In the genomic region with DNA sequence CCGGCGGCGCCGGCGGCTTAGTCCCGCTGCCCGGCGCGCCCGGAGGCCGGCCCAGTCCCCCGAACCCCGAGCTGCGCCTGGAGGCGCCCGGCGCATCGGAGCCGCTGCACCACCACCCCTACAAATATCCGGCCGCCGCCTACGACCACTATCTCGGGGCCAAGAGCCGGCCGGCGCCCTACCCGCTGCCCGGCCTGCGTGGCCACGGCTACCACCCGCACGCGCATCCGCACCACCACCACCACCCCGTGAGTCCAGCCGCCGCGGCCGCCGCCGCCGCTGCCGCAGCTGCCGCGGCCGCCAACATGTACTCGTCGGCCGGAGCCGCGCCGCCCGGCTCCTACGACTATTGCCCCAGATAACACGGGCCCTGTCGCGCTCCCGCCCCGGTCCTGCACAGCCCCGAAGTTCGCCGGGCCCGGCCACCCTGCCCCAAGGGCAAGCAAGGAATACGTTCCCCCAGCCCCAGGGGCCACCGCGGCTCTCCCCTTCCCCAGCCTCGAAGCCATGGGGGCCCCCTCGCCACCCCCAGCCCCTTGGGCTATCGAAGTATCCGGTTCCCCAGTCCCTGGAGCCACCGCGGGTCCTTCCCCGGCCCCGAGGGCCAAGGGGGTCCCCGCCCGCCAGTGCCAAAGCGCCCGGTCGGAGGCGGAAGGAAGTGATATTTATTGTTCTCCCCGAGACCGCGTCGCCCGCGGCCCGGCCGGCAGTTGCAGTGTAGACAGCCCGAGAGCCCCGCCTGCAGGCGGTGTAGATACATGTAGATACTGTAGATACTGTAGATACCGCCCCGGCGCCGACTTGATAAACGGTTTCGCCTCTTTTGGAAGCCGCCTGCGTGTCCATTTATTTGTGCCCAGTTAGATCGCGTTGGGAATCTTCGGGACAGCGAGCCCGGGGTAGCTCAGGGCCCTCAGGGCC, we compare ENCODE assay signal across 8 cellular contexts. TPM values are rescaled to one million over a fixed set of nuclear protein-coding genes. Genes with fewer than 3 reads are reported as not detected.
A peak's percentile ranks its signal among the peaks of the same experiment; 100 is the strongest.
DNase-seq lines count a peak whose midpoint lies in the region; ATAC-seq lines count a peak whose summit lies in the region.

No MANE protein-coding gene starts in this region.

- intact Hi-C loops in left cardiac atrium (cut with DNase I): no loop called here

- H3K27ac ChIP-seq in ACC112 (ENCODE audit: low read depth, low read length): no peak overlapping the region

- H3K4me1 ChIP-seq in ACC112 (ENCODE audit: control insufficient read depth, insufficient read depth, low read length, unreplicated experiment): no peaks in the 10 kb centered on the region

- no peaks in the 10 kb centered on the region for H3K79me2 ChIP-seq in ACC112 (ENCODE audit: control insufficient read depth, insufficient read depth, low read length, unreplicated experiment)

- DNase-seq in M059J (ENCODE audit: low read depth): peak; percentile 33
- peak; percentile 59 for DNase-seq in activated T-cell treated with anti-CD3 and anti-CD28 coated beads, Interleukin-2, amount 50 U/mL, for 1 hour
- DNase-seq in left cardiac atrium: peak; percentile 60
- DNase-seq in stimulated activated CD4-positive, alpha-beta T cell treated with anti-CD3 and anti-CD28 coated beads, Interleukin-2, amount 100 ng/mL, for 48 hours: peak; percentile 30 to 40
- DNase-seq in NCI-H345 (lab: John Stamatoyannopoulos, UW): no peak

- no peaks in the 10 kb centered on the region for H3K36me3 ChIP-seq in ACC112 (ENCODE audit: insufficient read depth, low read length)

- ATAC-seq in left cardiac atrium (peak; percentile 38 to 47), GM19467 (IDR thresholded peaks at IDR 0.05; ENCODE audit: unreplicated experiment) (no peak), HG03378 (IDR thresholded peaks at IDR 0.05; ENCODE audit: unreplicated experiment) (no peak)

- peak overlapping the region; percentile 50 for H3K4me3 ChIP-seq in ACC112 (ENCODE audit: low read depth, low read length)

- peaks cover 26% of the 10 kb centered on the region; the same call in 1 of the 2 replicates for H3K27me3 ChIP-seq in ACC112 (ENCODE audit: insufficient read depth, low read length)

- no peak overlapping the region for H2AFZ ChIP-seq in ACC112 (ENCODE audit: low read length, unreplicated experiment)

RNA-seq across cellular contexts. Expression of gene TBX1, which starts 6.2 kb away (rescaled TPM):
- total RNA-seq in M059J (2014; rRNA removed; shearing (Covaris generic)): 0.10 TPM in 1 of 2 replicates, not detected in the other
- total RNA-seq in left cardiac atrium: 1 to 10 TPM in 1 of 2 donors, under 1 TPM in 1; 0.47 to 2.4 TPM

RNA-seq across cellular contexts. Expression of gene GP1BB, which starts 43.4 kb away (rescaled TPM):
- total RNA-seq in M059J (2014; rRNA removed; shearing (Covaris generic)): 0.27 and 1.5 TPM in 2 replicates
- total RNA-seq in left cardiac atrium: not detected

RNA-seq across cellular contexts. Expression of gene SEPTIN5, which starts 52.5 kb away (rescaled TPM):
- 7.7 and 9.8 TPM in 2 replicates for total RNA-seq in M059J (2014; rRNA removed; shearing (Covaris generic))
- 100 to 1,000 TPM; 118 to 127 TPM for total RNA-seq in left cardiac atrium

Comparison
In these comparisons a context has a peak if more than half of its experiments do, and no peak if none do; other contexts are left out.
1. ATAC-seq: peak in left cardiac atrium (2 of 2); none in GM19467 (single experiment) and HG03378 (single experiment).
2. RNA of gene SEPTIN5, which starts 52.5 kb away (total RNA-seq): 118 to 127 TPM in left cardiac atrium; 7.7 to 9.8 TPM in M059J; every median in the first group is over 10 times any median in the second.